8 cellular contexts compared by ENCODE assay signal in the genomic region with DNA sequence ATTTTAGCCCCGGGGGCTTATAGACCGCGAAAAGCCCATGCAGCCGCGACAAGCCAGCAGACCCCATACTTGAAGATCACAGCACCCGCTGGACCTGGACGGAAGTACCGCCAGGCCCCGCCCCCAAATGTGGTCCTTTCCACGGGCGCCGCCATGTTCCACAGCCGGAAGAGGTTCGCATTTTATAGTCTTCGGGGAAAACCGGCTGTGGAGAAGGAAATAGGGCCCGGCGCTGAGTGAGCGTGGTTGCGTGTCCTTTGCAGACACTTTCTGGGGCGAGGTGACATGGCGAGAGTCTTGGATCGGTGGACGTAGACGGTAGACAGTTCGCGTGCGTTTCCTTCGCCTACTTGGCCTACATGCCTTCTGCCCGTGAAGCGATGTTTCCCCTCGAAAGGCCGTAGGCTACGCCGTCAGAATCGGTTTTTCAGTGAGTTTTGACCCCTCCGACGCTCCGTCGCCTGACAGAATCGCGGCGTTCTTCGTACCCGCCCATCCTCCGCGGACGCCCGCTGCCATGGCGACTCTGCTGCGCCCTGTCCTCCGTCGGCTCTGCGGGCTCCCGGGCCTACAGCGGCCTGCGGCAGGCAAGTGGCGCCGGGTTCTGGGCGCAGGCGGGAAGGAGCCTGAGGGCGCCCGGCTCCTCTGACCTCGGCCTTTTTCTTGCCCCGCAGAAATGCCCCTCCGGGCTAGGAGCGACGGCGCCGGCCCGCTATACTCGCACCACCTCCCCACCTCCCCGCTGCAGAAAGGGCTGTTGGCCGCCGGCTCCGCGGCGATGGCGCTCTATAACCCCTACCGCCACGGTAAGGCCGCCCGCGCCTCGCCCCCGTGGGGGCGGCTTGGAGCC. TPM values are rescaled to one million over a fixed set of nuclear protein-coding genes. Genes with fewer than 3 reads are reported as not detected.
DNase-seq lines count a peak whose midpoint lies in the region; ATAC-seq and TF ChIP-seq lines count a peak whose summit lies in the region.

A gene (plus strand): TSS at position 498 of the 850 bp plus-strand sequence. CDS start 20 bp downstream, at position 518.
A gene with protein sequence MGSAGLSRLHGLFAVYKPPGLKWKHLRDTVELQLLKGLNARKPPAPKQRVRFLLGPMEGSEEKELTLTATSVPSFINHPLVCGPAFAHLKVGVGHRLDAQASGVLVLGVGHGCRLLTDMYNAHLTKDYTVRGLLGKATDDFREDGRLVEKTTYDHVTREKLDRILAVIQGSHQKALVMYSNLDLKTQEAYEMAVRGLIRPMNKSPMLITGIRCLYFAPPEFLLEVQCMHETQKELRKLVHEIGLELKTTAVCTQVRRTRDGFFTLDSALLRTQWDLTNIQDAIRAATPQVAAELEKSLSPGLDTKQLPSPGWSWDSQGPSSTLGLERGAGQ (minus strand): TSS at position 106 of the 850 bp plus-strand sequence. CDS start 39 bp downstream, at position 67.

- TF ChIP-seq CTCF in kidney epithelial cell (IDR thresholded peaks at IDR 0.05; ENCODE audit: insufficient read depth, low read length, poor library complexity, severe bottlenecking), result no peak

- no peaks in the 10 kb centered on the region for H3K36me3 ChIP-seq in kidney epithelial cell (ENCODE audit: control insufficient read depth, insufficient read depth, low read length)

- DNase-seq in Ammon's horn (ENCODE audit: low spot score), result peak; percentile 95
- DNase-seq in GM19238 (ENCODE audit: insufficient read length, low spot score), result peak; percentile 94
- peak; percentile 96 for DNase-seq in NCI-H510A treated with DMSO at 0.1 percent for 48 hours (lab: John Stamatoyannopoulos, UW)
- peak; percentile 89 to 91 for DNase-seq in activated CD4-positive, alpha-beta T cell treated with anti-CD3 and anti-CD28 coated beads for 24 hours (ENCODE audit: low read depth in 2 of 2)
- peak; percentile 94 for DNase-seq in cerebellum (ENCODE audit: low spot score)
- peak; percentile 63 for DNase-seq in kidney epithelial cell (ENCODE audit: low read depth)
- peak; percentile 96 for DNase-seq in stimulated activated CD4-positive, alpha-beta T cell treated with anti-CD3 and anti-CD28 coated beads, Interleukin-15, amount 100 ng/mL, for 24 hours

- peak; percentile 84 for ATAC-seq in HG03439 (IDR thresholded peaks at IDR 0.05; ENCODE audit: unreplicated experiment)

- H3K27me3 ChIP-seq in kidney epithelial cell (ENCODE audit: control insufficient read depth, insufficient read depth, low read length), result no peaks in the 10 kb centered on the region

- peak within 1 kb of the TSS; percentile 85 for H3K4me3 ChIP-seq in kidney epithelial cell (ENCODE audit: low read depth, low read length)

RNA-seq across cellular contexts. Expression of the first gene that starts in this region (rescaled TPM):
- total RNA-seq in cerebellum, result 33.6 TPM
- total RNA-seq in kidney epithelial cell, result 46.3 and 59.8 TPM in 2 replicates

RNA-seq across cellular contexts. Expression of the second gene that starts in this region (rescaled TPM):
- total RNA-seq in cerebellum (12.8 TPM), kidney epithelial cell (12.7 and 24.4 TPM in 2 replicates)

Comparison
In these comparisons a context has a peak if more than half of its experiments do, and no peak if none do; other contexts are left out.
1. Peak in every context shown above with its lines: DNase-seq, ATAC-seq and H3K4me3 ChIP-seq.